Comparison of ENCODE assay signal across 8 cellular contexts in genomic region chr4:94757192-94758140, GRCh38. TPM values are rescaled to one million over a fixed set of nuclear protein-coding genes. Genes with fewer than 3 reads are reported as not detected.
DNase-seq lines count a peak whose midpoint lies in the region; ATAC-seq, FAIRE-seq and TF ChIP-seq lines count a peak whose summit lies in the region.

Gene BMPR1B, plus strand, starts transcription at chr4:94757955. Its CDS starts 346,470 bp downstream, at chr4:95104425.

- no peaks in the 10 kb centered on the region for H3K79me2 ChIP-seq in hepatocyte

- no peak for ATAC-seq in GM21576 (IDR thresholded peaks at IDR 0.05; ENCODE audit: unreplicated experiment)
- no peak for ATAC-seq in HG03460 (IDR thresholded peaks at IDR 0.05; ENCODE audit: unreplicated experiment)

- H3K4me3 ChIP-seq in hepatocyte (peak within 1 kb of the TSS; percentile 56), rectal smooth muscle tissue (ENCODE audit: low read length) (peak within 1 kb of the TSS; percentile 61)

- H3K27me3 ChIP-seq in hepatocyte (peaks cover 60% of the 10 kb centered on the region), rectal smooth muscle tissue (ENCODE audit: control insufficient read depth, insufficient read depth, low read length) (peaks cover 8% of the 10 kb centered on the region)

- H3K27ac ChIP-seq in hepatocyte = no peak within 1 kb of the TSS
- peak within 1 kb of the TSS; percentile 62 for H3K27ac ChIP-seq in rectal smooth muscle tissue (ENCODE audit: low read depth, low read length)

- H3K4me1 ChIP-seq in hepatocyte (ENCODE audit: insufficient read depth) (no peaks in the 10 kb centered on the region), rectal smooth muscle tissue (ENCODE audit: control insufficient read depth, insufficient read depth, low read length) (no peaks in the 10 kb centered on the region)

- peak within 1 kb of the TSS; percentile 87 for H2AFZ ChIP-seq in hepatocyte

- no peak for FAIRE-seq in HTR-8/SVneo (lab: Jason Lieb, UNC)

- no peak within 1 kb of the TSS for H3K9ac ChIP-seq in rectal smooth muscle tissue (ENCODE audit: low read length)

- no peaks in the 10 kb centered on the region for H4K20me1 ChIP-seq in hepatocyte (ENCODE audit: insufficient read depth, poor library complexity, severe bottlenecking)

- WGBS in hepatocyte (ENCODE audit: low lambda C conversion rate, missing lambda C conversion rate) = 7% methylated on average over 38 of the region's 77 CpGs

- no peak for TF ChIP-seq CTCF in hepatocyte (IDR thresholded peaks at IDR 0.05; ENCODE audit: poor library complexity)

- DNase-seq in COLO668 (lab: John Stamatoyannopoulos, UW; ENCODE audit: unreplicated experiment) = peak; percentile 44
- peak; percentile 3 for DNase-seq in HTR-8/SVneo (ENCODE audit: insufficient read length, low spot score)
- DNase-seq in amniotic stem cell (lab: John Stamatoyannopoulos, UW) = peak; percentile 54
- DNase-seq in hepatocyte (ENCODE audit: low spot score) = peak; percentile 62
- DNase-seq in NCI-H1930 (lab: John Stamatoyannopoulos, UW) = no peak

- no peaks in the 10 kb centered on the region for H3K9me2 ChIP-seq in hepatocyte (replicated peaks; ENCODE audit: insufficient read depth)

- no peaks in the 10 kb centered on the region for H3K9me3 ChIP-seq in hepatocyte (ENCODE audit: low read depth)

- H3K36me3 ChIP-seq in hepatocyte (replicated peaks; ENCODE audit: insufficient read depth, low read depth) (no peaks in the 10 kb centered on the region), rectal smooth muscle tissue (ENCODE audit: control insufficient read depth, insufficient read depth, low read length) (no peaks in the 10 kb centered on the region)

- H3K4me2 ChIP-seq in hepatocyte = peak within 1 kb of the TSS; percentile 97

RNA-seq across cellular contexts. Expression of gene BMPR1B, which starts in this region (rescaled TPM):
- 3.3 TPM in 2 replicates for total RNA-seq in hepatocyte
- 1.6 and 1.8 TPM in 2 replicates for polyA plus RNA-seq in hepatocyte

Comparison
In these comparisons a context has a peak if more than half of its experiments do, and no peak if none do; other contexts are left out.
1. DNase-seq: peak in COLO668 (single experiment), HTR-8/SVneo (single experiment), amniotic stem cell (single experiment) and hepatocyte (single experiment); none in NCI-H1930 (0 of 2).